ENCODE assay signal across 17 cellular contexts in the genomic region with DNA sequence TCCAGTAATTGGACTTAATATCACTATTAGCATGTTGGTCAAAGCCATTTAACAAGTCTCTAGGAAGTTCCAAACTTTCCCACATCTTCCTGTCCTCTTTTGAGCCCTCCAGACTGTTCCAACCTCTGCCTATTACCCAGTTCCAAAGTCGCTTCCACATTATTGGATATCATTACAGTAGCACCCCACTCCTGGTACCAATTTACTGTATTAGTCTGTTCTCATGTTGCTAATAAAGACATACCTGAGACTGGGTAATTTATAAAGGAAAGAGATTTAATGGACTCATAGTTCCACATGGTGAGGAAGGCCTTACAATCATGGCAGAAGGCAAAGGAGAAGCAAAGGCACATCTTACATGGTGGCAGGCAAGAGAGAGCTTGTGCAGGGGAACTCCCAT. TPM values are rescaled to one million over a fixed set of nuclear protein-coding genes. Genes with fewer than 3 reads are reported as not detected.
"Had no signal": no experiment of that assay in that cellular context is flagged by ENCODE, and none has a peak within 500 bp of the region (broad histone marks: within the 10 kb centered on the region; RNA-seq: fewer than 3 reads in every experiment).

No MANE protein-coding gene starts in this region.

RNA-seq across cellular contexts. Expression of gene PRDM13, which starts 31.7 kb away (rescaled TPM):
- total RNA-seq: activated naive CD4-positive, alpha-beta T cell treated with anti-CD3 and anti-CD28 coated beads for 36 hours; activated naive CD4-positive, alpha-beta T cell treated with anti-CD3 and anti-CD28 coated beads, Interleukin-2, amount 50 U/mL, for 72 hours; activated naive CD8-positive, alpha-beta T cell treated with anti-CD3 and anti-CD28 coated beads, Interleukin-2, amount 10 ng/mL, durations not matched to agents 7 days and 5 days; activated T-cell treated with anti-CD3 and anti-CD28 coated beads, Interleukin-2, amount 50 U/mL, for 72 hours; activated T-helper 1 cell treated with anti-CD3 and anti-CD28 coated beads, Interleukin-12 subunit alpha, Interleukin-12 subunit beta, Interleukin-2, Interleukin-4 antibody, amounts not matched to agents 30 ng/mL and 10 ng/mL and 1 ng/mL, durations not matched to agents 14 hours and 24 hours and 36 hours; activated T-helper 17 cell treated with anti-CD3 and anti-CD28 coated beads, Interleukin-2, amount 50 U/mL, for 72 hours; activated T-helper 2 cell treated with anti-CD3 and anti-CD28 coated beads, Interferon-gamma antibody, Interleukin-2, Interleukin-4, amounts not matched to agents 10 μg/mL and 5 μg/mL and 100 μg/mL, durations not matched to agents 14 hours and 24 hours and 36 hours; adrenal gland; aorta; ascending aorta; astrocyte; body of pancreas; breast epithelium; bronchial epithelial cell; cardiac muscle cell; cardiac septum; chondrocyte had no signal
- polyA plus RNA-seq: adrenal gland, aorta, cardiac muscle cell had no signal
